In genomic region chr1:85576642-85577420, GRCh38 we compare ENCODE assay signal across 8 cellular contexts. TPM values are rescaled to one million over a fixed set of nuclear protein-coding genes. Genes with fewer than 3 reads are reported as not detected.
DNase-seq lines count a peak whose midpoint lies in the region; ATAC-seq, FAIRE-seq and TF ChIP-seq lines count a peak whose summit lies in the region.

No MANE protein-coding gene starts in this region.

- peak overlapping the region; percentile 48 to 89 (median 85) for H3K27ac ChIP-seq in spleen

- peaks cover 0 to 56% (median 40%) of the 10 kb centered on the region in 6 donors for H3K4me1 ChIP-seq in spleen

- H3K4me3 ChIP-seq in bronchial epithelial cell (ENCODE audit: low read depth, low read length) (peak overlapping the region; percentile 69), spleen (peak overlapping the region; percentile 27 to 76 (median 48))

- ATAC-seq in GM19452 (IDR thresholded peaks at IDR 0.05; ENCODE audit: unreplicated experiment) = peak; percentile 75
- ATAC-seq in HG03460 (IDR thresholded peaks at IDR 0.05; ENCODE audit: unreplicated experiment) = peak; percentile 75

- H3K9me3 ChIP-seq in spleen = no peaks in the 10 kb centered on the region

- intact Hi-C loops in spleen (cut with DNase I; ENCODE audit: low total_unique reads) = no loop called here

- DNase-seq in EH (ENCODE audit: low read depth) (peak; percentile 91), RPMI7951 (ENCODE audit: low read depth) (peak; percentile 93), bronchial epithelial cell (ENCODE audit: low read depth) (no peak), iris pigment epithelial cell (ENCODE audit: low read depth) (peak; percentile 90), spleen (peak; percentile 82), middle frontal gyrus (ENCODE audit: extremely low spot score, low spot score) (no peak)

- H3K27me3 ChIP-seq in bronchial epithelial cell (ENCODE audit: control insufficient read depth, insufficient read depth, low read length) (no peaks in the 10 kb centered on the region), spleen (replicated peaks in 1 of 7) (peaks cover 2 to 84% (median 24%) of the 10 kb centered on the region in 7 donors)

- FAIRE-seq in bronchial epithelial cell (lab: Jason Lieb, UNC) = no peak

- TF ChIP-seq CTCF in bronchial epithelial cell (IDR thresholded peaks at IDR 0.05; ENCODE audit: insufficient read depth, low read length, severe bottlenecking) (peak; percentile 71), spleen (IDR thresholded peaks at IDR 0.05 in 8 of 11, conservative IDR thresholded peaks at IDR 0.05 in 3 of 11) (peak in 10 of 11 experiments; percentile 21 to 76 (median 64))

- 0 to 2% (median 1%) methylated on average over 30 to 90 of the region's 90 CpGs for WGBS in spleen, 5 donors

- TF ChIP-seq POLR2A in spleen (IDR thresholded peaks at IDR 0.05) = no peak

- H3K36me3 ChIP-seq in bronchial epithelial cell (ENCODE audit: control insufficient read depth, insufficient read depth, low read length) (no peaks in the 10 kb centered on the region), spleen (no peaks in the 10 kb centered on the region)

RNA-seq across cellular contexts. Expression of gene CCN1, which starts 3.7 kb away (rescaled TPM):
- total RNA-seq in RPMI7951 (2014; rRNA removed; shearing (Covaris generic)) = 16.9 and 21.0 TPM in 2 replicates
- total RNA-seq in bronchial epithelial cell (5.1 and 6.1 TPM in 2 replicates), spleen (100 to 1,000 TPM in 4 of 7 donors, 10 to 100 TPM in 3; 15.9 to 371 (median 148) TPM)
- 10 to 100 TPM in 2 of 3 donors, 1 to 10 TPM in 1; 8.0 to 87.0 (median 74.5) TPM for polyA plus RNA-seq in spleen

Comparison
In these comparisons a context has a peak if more than half of its experiments do, and no peak if none do; other contexts are left out.
1. DNase-seq: peak in EH (single experiment), RPMI7951 (single experiment), iris pigment epithelial cell (single experiment) and spleen (single experiment); none in bronchial epithelial cell (single experiment) and middle frontal gyrus (single experiment).